8 cellular contexts compared by ENCODE assay signal in genomic region chr2:3518496-3519254, GRCh38. TPM values are rescaled to one million over a fixed set of nuclear protein-coding genes. Genes with fewer than 3 reads are reported as not detected.
A peak's percentile ranks its signal among the peaks of the same experiment; 100 is the strongest.
DNase-seq lines count a peak whose midpoint lies in the region; ATAC-seq lines count a peak whose summit lies in the region.

No MANE protein-coding gene starts in this region.

- peaks cover 4% of the 10 kb centered on the region for H3K27me3 Mint-ChIP-seq in activated CD8-positive, alpha-beta memory T cell treated with anti-CD3 and anti-CD28 coated beads, Interleukin-2, amount 10 ng/mL, durations not matched to agents 7 days and 5 days

- peak overlapping the region; percentile 88 for H3K27ac Mint-ChIP-seq in activated CD8-positive, alpha-beta memory T cell treated with anti-CD3 and anti-CD28 coated beads, Interleukin-2, amount 10 ng/mL, durations not matched to agents 7 days and 5 days

- peaks cover 10% of the 10 kb centered on the region for H3K4me1 ChIP-seq in endocrine pancreas (ENCODE audit: control insufficient read depth, insufficient read depth, low read length)

- CTCF ChIA-PET in activated CD8-positive, alpha-beta memory T cell treated with anti-CD3 and anti-CD28 coated beads, Interleukin-2, amount 10 ng/mL, durations not matched to agents 7 days and 5 days (lab: Charles Lee), result interaction anchor here (1.3 to 1.6 kb wide), 2 partner anchors 22 to 133 kb away, joined by 4 to 6 read pairs; no protein-coding TSS in a partner anchor

- peaks cover 35% of the 10 kb centered on the region for H3K4me1 Mint-ChIP-seq in activated CD8-positive, alpha-beta memory T cell treated with anti-CD3 and anti-CD28 coated beads, Interleukin-2, amount 10 ng/mL, durations not matched to agents 7 days and 5 days

- no peaks in the 10 kb centered on the region for H3K27me3 ChIP-seq in endocrine pancreas (ENCODE audit: control insufficient read depth, insufficient read depth, low read length)

- H3K36me3 ChIP-seq in endocrine pancreas (ENCODE audit: control insufficient read depth, insufficient read depth, low read length), result no peaks in the 10 kb centered on the region

- H3K9ac ChIP-seq in endocrine pancreas (ENCODE audit: control insufficient read depth, insufficient read depth, low read length), result peak overlapping the region; percentile 88

- peak; percentile 74 for ATAC-seq in GM21367 (IDR thresholded peaks at IDR 0.05; ENCODE audit: unreplicated experiment)
- peak; percentile 87 for ATAC-seq in activated CD8-positive, alpha-beta memory T cell treated with anti-CD3 and anti-CD28 coated beads, Interleukin-2, amount 10 ng/mL, durations not matched to agents 7 days and 5 days

- DNase-seq in COLO829 (ENCODE audit: low spot score) (peak; percentile 100), HT1080 (ENCODE audit: low read depth) (peak; percentile 98), NOMO-1 (lab: John Stamatoyannopoulos, UW; ENCODE audit: unreplicated experiment in 2 of 2) (peak; percentile 90 to 92), mesenteric fat pad (ENCODE audit: low spot score) (peak; percentile 99)
- peak; percentile 98 for DNase-seq in activated CD8-positive, alpha-beta memory T cell treated with anti-CD3 and anti-CD28 coated beads, Interleukin-2, amount 10 ng/mL, durations not matched to agents 7 days and 5 days
- DNase-seq in stimulated activated CD8-positive, alpha-beta memory T cell treated with anti-CD3 and anti-CD28 coated beads, Interleukin-15, amount 100 ng/mL, for 1 hour (ENCODE audit: low read depth), result peak; percentile 94

- H3K9me3 Mint-ChIP-seq in activated CD8-positive, alpha-beta memory T cell treated with anti-CD3 and anti-CD28 coated beads, Interleukin-2, amount 10 ng/mL, durations not matched to agents 7 days and 5 days (ENCODE audit: low read depth), result peaks cover 3% of the 10 kb centered on the region

- peaks cover 23% of the 10 kb centered on the region for H3K36me3 Mint-ChIP-seq in activated CD8-positive, alpha-beta memory T cell treated with anti-CD3 and anti-CD28 coated beads, Interleukin-2, amount 10 ng/mL, durations not matched to agents 7 days and 5 days

- peak overlapping the region; percentile 84 for H3K4me3 Mint-ChIP-seq in activated CD8-positive, alpha-beta memory T cell treated with anti-CD3 and anti-CD28 coated beads, Interleukin-2, amount 10 ng/mL, durations not matched to agents 7 days and 5 days

- H3K9me3 ChIP-seq in endocrine pancreas (ENCODE audit: control insufficient read depth, low read length), result no peaks in the 10 kb centered on the region

- H3K4me3 ChIP-seq in endocrine pancreas (ENCODE audit: control insufficient read depth, insufficient read depth, low read length), result peak overlapping the region; percentile 75

RNA-seq across cellular contexts. Expression of gene ADI1, which starts 0.7 kb away (rescaled TPM):
- total RNA-seq in HT1080 (2014; rRNA removed; shearing (Covaris generic)), result 98.8 and 106 TPM in 2 replicates
- polyA plus RNA-seq in HT1080 (2015; cell fraction: cytosol; rRNA removed), result 49.8 and 50.5 TPM in 2 replicates
- polyA plus RNA-seq in HT1080 (2015; cell fraction: nucleus; rRNA removed), result 22.5 and 27.3 TPM in 2 replicates
- 10 to 100 TPM; 15.0 to 16.6 TPM for total RNA-seq in activated CD8-positive, alpha-beta memory T cell treated with anti-CD3 and anti-CD28 coated beads, Interleukin-2, amount 10 ng/mL, durations not matched to agents 7 days and 5 days
- 63.6 TPM for total RNA-seq in mesenteric fat pad

RNA-seq across cellular contexts. Expression of gene RNASEH1, which starts 39.5 kb away (rescaled TPM):
- total RNA-seq in HT1080 (2014; rRNA removed; shearing (Covaris generic)), result 56.7 and 60.7 TPM in 2 replicates
- 49.9 and 51.8 TPM in 2 replicates for polyA plus RNA-seq in HT1080 (2015; cell fraction: cytosol; rRNA removed)
- polyA plus RNA-seq in HT1080 (2015; cell fraction: nucleus; rRNA removed), result 24.7 and 35.8 TPM in 2 replicates
- total RNA-seq in activated CD8-positive, alpha-beta memory T cell treated with anti-CD3 and anti-CD28 coated beads, Interleukin-2, amount 10 ng/mL, durations not matched to agents 7 days and 5 days, result 10 to 100 TPM; 26.3 to 32.9 TPM
- total RNA-seq in mesenteric fat pad, result 27.1 TPM

RNA-seq across cellular contexts. Expression of gene RPS7, which starts 56.4 kb away (rescaled TPM):
- 2,795 and 3,239 TPM in 2 replicates for total RNA-seq in HT1080 (2014; rRNA removed; shearing (Covaris generic))
- polyA plus RNA-seq in HT1080 (2015; cell fraction: cytosol; rRNA removed), result 3,937 and 4,910 TPM in 2 replicates
- 1,289 and 1,700 TPM in 2 replicates for polyA plus RNA-seq in HT1080 (2015; cell fraction: nucleus; rRNA removed)
- total RNA-seq in activated CD8-positive, alpha-beta memory T cell treated with anti-CD3 and anti-CD28 coated beads, Interleukin-2, amount 10 ng/mL, durations not matched to agents 7 days and 5 days, result 1,000 to 10,000 TPM; 1,010 to 1,163 TPM
- 1,225 TPM for total RNA-seq in mesenteric fat pad

Comparison
In these comparisons a context has a peak if more than half of its experiments do, and no peak if none do; other contexts are left out.
1. Peak in every context shown above with its lines: DNase-seq, ATAC-seq and H3K4me3 ChIP-seq.